In the genomic region with DNA sequence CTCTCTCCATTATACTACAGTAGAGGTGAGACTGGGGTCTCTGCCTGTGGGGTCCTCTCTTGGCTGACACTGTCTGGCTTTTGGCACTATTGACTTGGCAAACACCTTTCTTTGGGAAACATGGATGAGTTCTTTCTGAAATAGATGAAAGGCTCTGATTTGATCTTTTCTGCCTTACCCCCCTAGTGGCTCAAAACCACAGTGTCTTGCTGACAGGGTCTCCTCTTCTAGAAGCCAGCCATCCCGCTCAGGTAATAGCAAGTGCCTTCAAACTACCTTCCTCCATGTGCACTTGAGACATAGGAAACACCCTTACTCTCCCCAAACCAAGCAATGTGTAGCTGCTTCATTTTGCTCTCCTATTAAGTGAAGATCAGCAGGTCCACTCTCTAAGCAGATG, we compare ENCODE assay signal across 17 cellular contexts.
A peak's percentile ranks its signal among the peaks of the same experiment; 100 is the strongest.
DNase-seq lines count a peak whose midpoint lies in the region; ATAC-seq and TF ChIP-seq lines count a peak whose summit lies in the region.
"Had no signal": no experiment of that assay in that cellular context is flagged by ENCODE, and none has a peak within 500 bp of the region (broad histone marks: within the 10 kb centered on the region; RNA-seq: fewer than 3 reads in every experiment).

No MANE protein-coding gene starts in this region.

- H4K20me1 ChIP-seq in GM23338 (replicated peaks; ENCODE audit: insufficient read depth), result no peaks in the 10 kb centered on the region
- H4K20me1 ChIP-seq: BLaER1 had no signal

- H3K9me3 Mint-ChIP-seq in GM23338 (no peaks in the 10 kb centered on the region), endodermal cell (no peaks in the 10 kb centered on the region)
- H3K9me3 Mint-ChIP-seq: CD8-positive, alpha-beta T cell had no signal

- H3K4me1 Mint-ChIP-seq in GM23338 (peaks cover 9% of the 10 kb centered on the region; the same call in 2 of the 3 replicates), endodermal cell (no peaks in the 10 kb centered on the region)
- H3K4me1 Mint-ChIP-seq: B cell; CD4-positive, CD25-positive, alpha-beta regulatory T cell had no signal

- no peaks in the 10 kb centered on the region for H3F3A ChIP-seq in GM23338 (replicated peaks; ENCODE audit: low read depth)

- peak; percentile 48 for ATAC-seq in GM23338
- no peak for ATAC-seq in esophagus mucosa
- ATAC-seq: CD8-positive, alpha-beta T cell had no signal

- H3K36me3 ChIP-seq in GM23338 (ENCODE audit: insufficient read depth) (no peaks in the 10 kb centered on the region), WERI-Rb-1 (no peaks in the 10 kb centered on the region), endodermal cell (ENCODE audit: control insufficient read depth, insufficient read depth, low read length) (no peaks in the 10 kb centered on the region), mesendoderm (ENCODE audit: control insufficient read depth, insufficient read depth, low read length) (no peaks in the 10 kb centered on the region)
- H3K36me3 ChIP-seq in effector memory CD4-positive, alpha-beta T cell (ENCODE audit: control insufficient read depth, insufficient read depth, low read length), result no peaks in the 10 kb centered on the region
- H3K36me3 ChIP-seq: BLaER1, HAP-1 had no signal

- no peaks in the 10 kb centered on the region for H3K4me1 ChIP-seq in GM23338 (ENCODE audit: insufficient read depth)
- H3K4me1 ChIP-seq in endodermal cell (ENCODE audit: control insufficient read depth, insufficient read depth, low read length), result no peaks in the 10 kb centered on the region
- H3K4me1 ChIP-seq in mesendoderm (ENCODE audit: control insufficient read depth, low read depth, low read length), result no peaks in the 10 kb centered on the region
- no peaks in the 10 kb centered on the region for H3K4me1 ChIP-seq in effector memory CD4-positive, alpha-beta T cell (ENCODE audit: control insufficient read depth, insufficient read depth, low read length, poor library complexity, severe bottlenecking)
- H3K4me1 ChIP-seq: BLaER1, Caco-2, HAP-1 had no signal

- H3K56ac ChIP-seq in mesendoderm (ENCODE audit: low read length), result no peak overlapping the region

- TF ChIP-seq CTCF in GM23338 (conservative IDR thresholded peaks at IDR 0.05; ENCODE audit: low read depth in 2 of 2) (peak; percentile 22 to 25; a peak in 3 of 4 replicates), WERI-Rb-1 (IDR thresholded peaks at IDR 0.05; ENCODE audit: low read depth, low read length) (0 out of 2 replicates have a peak, but pooled peaks have one; percentile 15), endodermal cell (conservative IDR thresholded peaks at IDR 0.05) (peak; percentile 67)

- H2BK5ac ChIP-seq in mesendoderm (ENCODE audit: low read length), result no peak overlapping the region

- peak; percentile 35 for DNase-seq in GM23338 (ENCODE audit: low spot score)
- no peak for DNase-seq in WERI-Rb-1
- no peak for DNase-seq in endodermal cell
- peak; percentile 25 for DNase-seq in mesendoderm
- no peak for DNase-seq in activated T-cell treated with anti-CD3 and anti-CD28 coated beads, Interleukin-2, amount 50 U/mL, for 1 hour
- DNase-seq in effector memory CD4-positive, alpha-beta T cell, result no peak
- DNase-seq: Caco-2; CD4-positive, CD25-positive, alpha-beta regulatory T cell; CD8-positive, alpha-beta T cell; DMS153; DND-41; HFFc6 had no signal

- H3K27me3 Mint-ChIP-seq in GM23338 (ENCODE audit: insufficient read depth, low read depth, poor library complexity) (no peaks in the 10 kb centered on the region), endodermal cell (ENCODE audit: insufficient read depth) (peaks cover 12% of the 10 kb centered on the region)
- H3K27me3 Mint-ChIP-seq: B cell; CD4-positive, CD25-positive, alpha-beta regulatory T cell had no signal

- H3K79me2 ChIP-seq in GM23338 (replicated peaks; ENCODE audit: insufficient read depth) (no peaks in the 10 kb centered on the region), mesendoderm (ENCODE audit: control insufficient read depth, insufficient read depth, low read length) (no peaks in the 10 kb centered on the region)

- no peak overlapping the region for H3K27ac Mint-ChIP-seq in GM23338
- H3K27ac Mint-ChIP-seq in endodermal cell, result no peak overlapping the region
- H3K27ac Mint-ChIP-seq: B cell; CD4-positive, CD25-positive, alpha-beta regulatory T cell; CD8-positive, alpha-beta T cell; HFFc6 had no signal

- H3K4me3 Mint-ChIP-seq in GM23338, result no peak overlapping the region
- H3K4me3 Mint-ChIP-seq in endodermal cell, result no peak overlapping the region
- H3K4me3 Mint-ChIP-seq: B cell; CD4-positive, CD25-positive, alpha-beta regulatory T cell; CD8-positive, alpha-beta T cell; HFFc6 had no signal

- H3K9me3 ChIP-seq in WERI-Rb-1 (ENCODE audit: severe bottlenecking) (no peaks in the 10 kb centered on the region), endodermal cell (ENCODE audit: control insufficient read depth, low read length) (no peaks in the 10 kb centered on the region)
- no peaks in the 10 kb centered on the region for H3K9me3 ChIP-seq in effector memory CD4-positive, alpha-beta T cell (ENCODE audit: control insufficient read depth, low read length)
- H3K9me3 ChIP-seq: BLaER1, Caco-2, HAP-1 had no signal

- no peak overlapping the region for H4K8ac ChIP-seq in mesendoderm (ENCODE audit: low read depth, low read length)

- H3K27me3 ChIP-seq in GM23338 (ENCODE audit: insufficient read depth), result no peaks in the 10 kb centered on the region
- no peaks in the 10 kb centered on the region for H3K27me3 ChIP-seq in WERI-Rb-1 (ENCODE audit: insufficient read depth, low read depth, severe bottlenecking)
- peaks cover 10% of the 10 kb centered on the region for H3K27me3 ChIP-seq in endodermal cell (ENCODE audit: control insufficient read depth, insufficient read depth, low read length, poor library complexity, severe bottlenecking)
- no peaks in the 10 kb centered on the region for H3K27me3 ChIP-seq in mesendoderm (ENCODE audit: insufficient read depth, low read length, poor library complexity)
- no peaks in the 10 kb centered on the region for H3K27me3 ChIP-seq in effector memory CD4-positive, alpha-beta T cell (replicated peaks; ENCODE audit: control insufficient read depth, insufficient read depth, low read length, poor library complexity, severe bottlenecking)
- H3K27me3 ChIP-seq: BLaER1 had no signal

- H2BK120ac ChIP-seq in mesendoderm (ENCODE audit: low read depth, low read length), result no peak overlapping the region

- H3K4ac ChIP-seq in mesendoderm (ENCODE audit: low read depth, low read length), result no peak overlapping the region

- 76 to 100% methylated on average over 1 of the region's 1 CpG for WGBS in endodermal cell (ENCODE audit: insufficient coverage in 1 of 2, insufficient read length in 1 of 2), 2 experiments
- no CpG with 5 or more reads among the region's 1 CpG for WGBS in mesendoderm (ENCODE audit: extremely low coverage, insufficient coverage, low lambda C conversion rate)

- no peak overlapping the region for H3K18ac ChIP-seq in mesendoderm (ENCODE audit: low read length)

- no peaks in the 10 kb centered on the region for H3K79me1 ChIP-seq in mesendoderm (ENCODE audit: low read length)

- H3K23ac ChIP-seq in mesendoderm (ENCODE audit: low read length), result no peak overlapping the region

- no peak overlapping the region for H2AK5ac ChIP-seq in mesendoderm (ENCODE audit: low read length)

- no peak overlapping the region for H3K9ac ChIP-seq in endodermal cell (ENCODE audit: extremely low read depth, low read length, poor library complexity, severe bottlenecking)
- no peak overlapping the region for H3K9ac ChIP-seq in mesendoderm (ENCODE audit: low read length)
- H3K9ac ChIP-seq: BLaER1 had no signal

- H3K9me2 ChIP-seq in GM23338 (ENCODE audit: insufficient read depth), result peaks cover 5% of the 10 kb centered on the region; the same call in 1 of the 2 replicates

- H3K27ac ChIP-seq in GM23338 (ENCODE audit: low read depth) (no peak overlapping the region), WERI-Rb-1 (no peak overlapping the region), endodermal cell (ENCODE audit: low read depth, low read length) (no peak overlapping the region), mesendoderm (ENCODE audit: low read depth, low read length) (no peak overlapping the region)
- no peak overlapping the region for H3K27ac ChIP-seq in effector memory CD4-positive, alpha-beta T cell (ENCODE audit: insufficient read depth, low read length, poor library complexity, severe bottlenecking)
- H3K27ac ChIP-seq: BLaER1, C4-2B had no signal

- no peak overlapping the region for H2AFZ ChIP-seq in GM23338

- H2BK15ac ChIP-seq in mesendoderm (replicated peaks; ENCODE audit: low read depth), result no peak overlapping the region

- H4K5ac ChIP-seq in mesendoderm (ENCODE audit: low read length), result no peak overlapping the region

- H3K36me3 Mint-ChIP-seq in GM23338 (ENCODE audit: low read depth) (no peaks in the 10 kb centered on the region), endodermal cell (ENCODE audit: low read depth) (no peaks in the 10 kb centered on the region)
- H3K36me3 Mint-ChIP-seq: CD4-positive, CD25-positive, alpha-beta regulatory T cell; CD8-positive, alpha-beta T cell had no signal

- no peak overlapping the region for H3K4me3 ChIP-seq in GM23338
- H3K4me3 ChIP-seq in WERI-Rb-1 (ENCODE audit: low read depth, low read length), result no peak overlapping the region
- H3K4me3 ChIP-seq in endodermal cell (ENCODE audit: low read length), result no peak overlapping the region
- no peak overlapping the region for H3K4me3 ChIP-seq in mesendoderm (ENCODE audit: low read length)
- no peak overlapping the region for H3K4me3 ChIP-seq in effector memory CD4-positive, alpha-beta T cell (ENCODE audit: insufficient read depth, low read depth, low read length, poor library complexity, severe bottlenecking)
- H3K4me3 ChIP-seq: BLaER1, HAP-1 had no signal

- H3K4me2 ChIP-seq in GM23338 (no peak overlapping the region), mesendoderm (ENCODE audit: low read length) (no peak overlapping the region)
- H3K4me2 ChIP-seq: BLaER1 had no signal

Comparison
In these comparisons a context has a peak if more than half of its experiments do, and no peak if none do; other contexts are left out.
1. DNase-seq: peak in GM23338 (single experiment) and mesendoderm (single experiment); none in WERI-Rb-1 (single experiment), endodermal cell (single experiment), activated T-cell treated with anti-CD3 and anti-CD28 coated beads, Interleukin-2, amount 50 U/mL, for 1 hour (single experiment) and effector memory CD4-positive, alpha-beta T cell (0 of 3).
2. CTCF ChIP-seq: peak in every context shown above with its lines; median percentile 67 in endodermal cell; 24 in GM23338; 15 in WERI-Rb-1.